26 cellular contexts compared by ENCODE assay signal in genomic region chr3:110067527-110067926, GRCh38.
"Had no signal": no experiment of that assay in that cellular context is flagged by ENCODE, and none has a peak within 500 bp of the region (broad histone marks: within the 10 kb centered on the region; RNA-seq: fewer than 3 reads in every experiment).

No MANE protein-coding gene starts in this region.

- H3K4me1 Mint-ChIP-seq: stimulated activated memory B cell treated with anti-CD40 and anti-IgM and Interleukin-4, amounts not matched to agents 10 μg/mL and 1 μg/mL and 100 μg/mL, for 72 hours had no signal

- H3K27ac Mint-ChIP-seq: activated naive CD8-positive, alpha-beta T cell; activated T-helper 2 cell treated with anti-CD3 and anti-CD28 coated beads, Interferon-gamma antibody, Interleukin-2, Interleukin-4, amounts not matched to agents 10 μg/mL and 5 μg/mL and 100 μg/mL, durations not matched to agents 14 hours and 24 hours and 36 hours; effector memory CD8-positive, alpha-beta T cell; natural killer cell treated with Interleukin-12 subunit alpha and Interleukin-12 subunit beta and Interleukin-15 and Interleukin-18, amount 100 ng/mL, for 72 hours; stimulated activated memory B cell treated with anti-CD40 and anti-IgM and Interleukin-4, amounts not matched to agents 10 μg/mL and 1 μg/mL and 100 μg/mL, for 72 hours had no signal

- H3K4me3 Mint-ChIP-seq: activated naive CD8-positive, alpha-beta T cell; activated T-cell treated with anti-CD3 and anti-CD28 coated beads, Interleukin-2, amount 50 U/mL, for 4 hours; effector memory CD8-positive, alpha-beta T cell; natural killer cell treated with Interleukin-12 subunit alpha and Interleukin-12 subunit beta and Interleukin-15 and Interleukin-18, amount 100 ng/mL, for 72 hours; stimulated activated memory B cell treated with anti-CD40 and anti-IgM and Interleukin-4, amounts not matched to agents 10 μg/mL and 1 μg/mL and 100 μg/mL, for 72 hours had no signal

- H3K9ac ChIP-seq: parathyroid adenoma had no signal

- H3K9me3 ChIP-seq: colonic mucosa, esophagus muscularis mucosa, suprapubic skin, tibial nerve, uterus had no signal

- H3K27me3 Mint-ChIP-seq: activated naive CD8-positive, alpha-beta T cell; effector memory CD8-positive, alpha-beta T cell; natural killer cell treated with Interleukin-12 subunit alpha and Interleukin-12 subunit beta and Interleukin-15 and Interleukin-18, amount 100 ng/mL, for 72 hours; stimulated activated memory B cell treated with anti-CD40 and anti-IgM and Interleukin-4, amounts not matched to agents 10 μg/mL and 1 μg/mL and 100 μg/mL, for 72 hours had no signal

- H2AFZ ChIP-seq: parathyroid adenoma had no signal

- H3K9me3 Mint-ChIP-seq: activated T-helper 2 cell treated with anti-CD3 and anti-CD28 coated beads, Interferon-gamma antibody, Interleukin-2, Interleukin-4, amounts not matched to agents 10 μg/mL and 5 μg/mL and 100 μg/mL, durations not matched to agents 14 hours and 24 hours and 36 hours; effector memory CD8-positive, alpha-beta T cell had no signal

- H3K4me1 ChIP-seq: colonic mucosa, left lung, parathyroid adenoma, suprapubic skin, tibial nerve, uterus had no signal

- FAIRE-seq: bronchial epithelial cell, frontal cortex had no signal

- H3K27me3 ChIP-seq: colonic mucosa, dorsolateral prefrontal cortex, esophagus muscularis mucosa, left lung, stomach, suprapubic skin, tibial nerve, uterus had no signal

- DNase-seq: activated CD8-positive, alpha-beta memory T cell treated with anti-CD3 and anti-CD28 coated beads for 24 hours; activated CD8-positive, alpha-beta memory T cell treated with anti-CD3 and anti-CD28 coated beads, Interleukin-2, amount 50 U/mL, for 4 hours; activated naive CD4-positive, alpha-beta T cell; activated T-cell treated with anti-CD3 and anti-CD28 coated beads, Interleukin-2, amount 50 U/mL, for 4 hours; colonic mucosa; dorsolateral prefrontal cortex; effector memory CD8-positive, alpha-beta T cell; glutamatergic neuron; hippocampal formation; kidney glomerular epithelial cell; left lung; right cardiac atrium; stimulated activated CD4-positive, alpha-beta T cell treated with anti-CD3 and anti-CD28 coated beads, Interleukin-15, amount 100 ng/mL, for 24 hours; stomach; T-helper 9 cell; uterus had no signal

- H3K27ac ChIP-seq: colonic mucosa, dorsolateral prefrontal cortex, esophagus muscularis mucosa, left lung, parathyroid adenoma, stomach, suprapubic skin, tibial nerve, uterus had no signal

- H3K4me3 ChIP-seq: colonic mucosa, dorsolateral prefrontal cortex, esophagus muscularis mucosa, left lung, stomach, suprapubic skin, tibial nerve, uterus had no signal

- H3K36me3 ChIP-seq: colonic mucosa, esophagus muscularis mucosa, left lung, stomach, suprapubic skin, tibial nerve, uterus had no signal

- ATAC-seq: activated T-cell treated with anti-CD3 and anti-CD28 coated beads, Interleukin-2, amount 50 U/mL, for 4 hours; effector memory CD8-positive, alpha-beta T cell; left lung; natural killer cell treated with Interleukin-12 subunit alpha and Interleukin-12 subunit beta and Interleukin-15 and Interleukin-18, amount 100 ng/mL, for 72 hours; right cardiac atrium; stimulated activated memory B cell treated with anti-CD40 and anti-IgM and Interleukin-4, amounts not matched to agents 10 μg/mL and 1 μg/mL and 100 μg/mL, for 72 hours had no signal

- H3K79me2 ChIP-seq: parathyroid adenoma had no signal

- H3K36me3 Mint-ChIP-seq: natural killer cell treated with Interleukin-12 subunit alpha and Interleukin-12 subunit beta and Interleukin-15 and Interleukin-18, amount 100 ng/mL, for 72 hours; stimulated activated memory B cell treated with anti-CD40 and anti-IgM and Interleukin-4, amounts not matched to agents 10 μg/mL and 1 μg/mL and 100 μg/mL, for 72 hours had no signal
